9 cellular contexts compared by ENCODE assay signal in genomic region chr9:4738866-4739586, GRCh38. TPM values are rescaled to one million over a fixed set of nuclear protein-coding genes. Genes with fewer than 3 reads are reported as not detected.
DNase-seq lines count a peak whose midpoint lies in the region; ATAC-seq and TF ChIP-seq lines count a peak whose summit lies in the region.
"Had no signal": no experiment of that assay in that cellular context is flagged by ENCODE, and none has a peak within 500 bp of the region (broad histone marks: within the 10 kb centered on the region; RNA-seq: fewer than 3 reads in every experiment).

No MANE protein-coding gene starts in this region.

- H3K9me3 ChIP-seq in left lung, result no peaks in the 10 kb centered on the region

- H3K36me3 Mint-ChIP-seq in activated naive CD4-positive, alpha-beta T cell treated with anti-CD3 and anti-CD28 coated beads, Interleukin-2, amount 50 U/mL, for 24 hours, result peaks cover 2% of the 10 kb centered on the region
- H3K36me3 Mint-ChIP-seq in activated T-helper 2 cell treated with anti-CD3 and anti-CD28 coated beads, Interferon-gamma antibody, Interleukin-2, Interleukin-4, amounts not matched to agents 10 μg/mL and 5 μg/mL and 100 μg/mL, durations not matched to agents 14 hours and 24 hours and 36 hours (ENCODE audit: low read depth), result peaks cover 17% of the 10 kb centered on the region
- peaks cover 4% of the 10 kb centered on the region for H3K36me3 Mint-ChIP-seq in type B pancreatic cell

- H3K4me3 Mint-ChIP-seq in activated naive CD4-positive, alpha-beta T cell treated with anti-CD3 and anti-CD28 coated beads, Interleukin-2, amount 50 U/mL, for 24 hours, result peak overlapping the region; percentile 93
- peak overlapping the region; percentile 90 for H3K4me3 Mint-ChIP-seq in activated T-helper 2 cell treated with anti-CD3 and anti-CD28 coated beads, Interferon-gamma antibody, Interleukin-2, Interleukin-4, amounts not matched to agents 10 μg/mL and 5 μg/mL and 100 μg/mL, durations not matched to agents 14 hours and 24 hours and 36 hours (ENCODE audit: low read depth)
- H3K4me3 Mint-ChIP-seq in type B pancreatic cell, result peak overlapping the region; percentile 91

- H3K36me3 ChIP-seq in left lung, result no peaks in the 10 kb centered on the region

- no peaks in the 10 kb centered on the region for H3K9me3 Mint-ChIP-seq in activated naive CD4-positive, alpha-beta T cell treated with anti-CD3 and anti-CD28 coated beads, Interleukin-2, amount 50 U/mL, for 24 hours
- no peaks in the 10 kb centered on the region for H3K9me3 Mint-ChIP-seq in activated T-helper 2 cell treated with anti-CD3 and anti-CD28 coated beads, Interferon-gamma antibody, Interleukin-2, Interleukin-4, amounts not matched to agents 10 μg/mL and 5 μg/mL and 100 μg/mL, durations not matched to agents 14 hours and 24 hours and 36 hours
- H3K9me3 Mint-ChIP-seq in type B pancreatic cell, result no peaks in the 10 kb centered on the region

- peaks cover 60% of the 10 kb centered on the region for H3K4me1 Mint-ChIP-seq in activated naive CD4-positive, alpha-beta T cell treated with anti-CD3 and anti-CD28 coated beads, Interleukin-2, amount 50 U/mL, for 24 hours
- peaks cover 34% of the 10 kb centered on the region for H3K4me1 Mint-ChIP-seq in activated T-helper 2 cell treated with anti-CD3 and anti-CD28 coated beads, Interferon-gamma antibody, Interleukin-2, Interleukin-4, amounts not matched to agents 10 μg/mL and 5 μg/mL and 100 μg/mL, durations not matched to agents 14 hours and 24 hours and 36 hours (ENCODE audit: low read depth)
- H3K4me1 Mint-ChIP-seq in type B pancreatic cell (ENCODE audit: unreplicated experiment), result peaks cover 14% of the 10 kb centered on the region

- TF ChIP-seq CTCF in left lung (IDR thresholded peaks at IDR 0.05), result no peak
- TF ChIP-seq CTCF in type B pancreatic cell (conservative IDR thresholded peaks at IDR 0.05), result no peak

- no peaks in the 10 kb centered on the region for H3K27me3 ChIP-seq in left lung

- peak overlapping the region; percentile 90 to 99 for H3K4me3 ChIP-seq in left lung

- no peak for DNase-seq in activated naive CD4-positive, alpha-beta T cell treated with anti-CD3 and anti-CD28 coated beads, Interleukin-2, amount 50 U/mL, for 16 hours
- DNase-seq in activated T-helper 2 cell treated with anti-CD3 and anti-CD28 coated beads, Interferon-gamma antibody, Interleukin-2, Interleukin-4, amounts not matched to agents 10 μg/mL and 5 μg/mL and 100 μg/mL, durations not matched to agents 14 hours and 24 hours and 36 hours (ENCODE audit: low spot score), result no peak
- DNase-seq in left lung (no peak), type B pancreatic cell (ENCODE audit: extremely low spot score, unreplicated experiment) (no peak), NCI-H187 treated with DMSO at 0.1 percent for 48 hours (lab: John Stamatoyannopoulos, UW) (no peak), NCI-H2029 treated with DMSO at 0.1 percent for 48 hours (lab: John Stamatoyannopoulos, UW) (no peak)
- DNase-seq: NCI-H2029 had no signal

- no peak overlapping the region for H3K27ac Mint-ChIP-seq in activated naive CD4-positive, alpha-beta T cell treated with anti-CD3 and anti-CD28 coated beads, Interleukin-2, amount 50 U/mL, for 24 hours
- H3K27ac Mint-ChIP-seq in activated T-helper 2 cell treated with anti-CD3 and anti-CD28 coated beads, Interferon-gamma antibody, Interleukin-2, Interleukin-4, amounts not matched to agents 10 μg/mL and 5 μg/mL and 100 μg/mL, durations not matched to agents 14 hours and 24 hours and 36 hours, result no peak overlapping the region
- peak overlapping the region; percentile 93 for H3K27ac Mint-ChIP-seq in type B pancreatic cell

- ATAC-seq in left lung, result no peak
- no peak for ATAC-seq in HG03521 (IDR thresholded peaks at IDR 0.05; ENCODE audit: unreplicated experiment)

- H3K4me1 ChIP-seq in left lung, result peaks cover 4 to 27% of the 10 kb centered on the region in 2 donors

- H3K27me3 Mint-ChIP-seq in activated naive CD4-positive, alpha-beta T cell treated with anti-CD3 and anti-CD28 coated beads, Interleukin-2, amount 50 U/mL, for 24 hours, result no peaks in the 10 kb centered on the region
- H3K27me3 Mint-ChIP-seq in activated T-helper 2 cell treated with anti-CD3 and anti-CD28 coated beads, Interferon-gamma antibody, Interleukin-2, Interleukin-4, amounts not matched to agents 10 μg/mL and 5 μg/mL and 100 μg/mL, durations not matched to agents 14 hours and 24 hours and 36 hours (ENCODE audit: low read depth), result no peaks in the 10 kb centered on the region
- no peaks in the 10 kb centered on the region for H3K27me3 Mint-ChIP-seq in type B pancreatic cell

- intact Hi-C loops in activated T-helper 2 cell treated with anti-CD3 and anti-CD28 coated beads, Interferon-gamma antibody, Interleukin-2, Interleukin-4, amounts not matched to agents 10 μg/mL and 5 μg/mL and 100 μg/mL, durations not matched to agents 14 hours and 24 hours and 36 hours (cut with micrococcal nuclease), result no loop called here
- intact Hi-C loops in left lung (cut with DNase I), result no loop called here

- H3K27ac ChIP-seq in left lung, result no peak overlapping the region

RNA-seq across cellular contexts. Expression of gene AK3, which starts 2.0 kb away (rescaled TPM):
- 33.9 and 34.5 TPM in 2 replicates for total RNA-seq in activated T-helper 2 cell treated with anti-CD3 and anti-CD28 coated beads, Interferon-gamma antibody, Interleukin-2, Interleukin-4, amounts not matched to agents 10 μg/mL and 5 μg/mL and 100 μg/mL, durations not matched to agents 14 hours and 24 hours and 36 hours
- total RNA-seq in left lung (10 to 100 TPM; 44.8 to 52.4 TPM), type B pancreatic cell (ENCODE audit: low replicate concordance) (47.5 and 50.0 TPM in 2 replicates)

RNA-seq across cellular contexts. Expression of gene RCL1, which starts 53.7 kb away (rescaled TPM):
- total RNA-seq in activated T-helper 2 cell treated with anti-CD3 and anti-CD28 coated beads, Interferon-gamma antibody, Interleukin-2, Interleukin-4, amounts not matched to agents 10 μg/mL and 5 μg/mL and 100 μg/mL, durations not matched to agents 14 hours and 24 hours and 36 hours, result 34.5 and 36.3 TPM in 2 replicates
- total RNA-seq in left lung (10 to 100 TPM; 11.2 to 22.6 TPM), type B pancreatic cell (ENCODE audit: low replicate concordance) (12.9 and 15.6 TPM in 2 replicates)

RNA-seq across cellular contexts. Expression of gene CDC37L1, which starts 59.7 kb away (rescaled TPM):
- 10.0 and 10.2 TPM in 2 replicates for total RNA-seq in activated T-helper 2 cell treated with anti-CD3 and anti-CD28 coated beads, Interferon-gamma antibody, Interleukin-2, Interleukin-4, amounts not matched to agents 10 μg/mL and 5 μg/mL and 100 μg/mL, durations not matched to agents 14 hours and 24 hours and 36 hours
- total RNA-seq in left lung (10 to 100 TPM; 14.5 to 16.4 TPM), type B pancreatic cell (ENCODE audit: low replicate concordance) (13.2 and 13.4 TPM in 2 replicates)
